In genomic region chr4:108053281-108053701, GRCh38 we compare ENCODE assay signal across 9 cellular contexts.
DNase-seq lines count a peak whose midpoint lies in the region; ATAC-seq lines count a peak whose summit lies in the region.
"Had no signal": no experiment of that assay in that cellular context is flagged by ENCODE, and none has a peak within 500 bp of the region (broad histone marks: within the 10 kb centered on the region; RNA-seq: fewer than 3 reads in every experiment).

No MANE protein-coding gene starts in this region.

- peak overlapping the region; percentile 46 to 52 for H3K4me3 Mint-ChIP-seq in activated T-cell treated with anti-CD3 and anti-CD28 coated beads, Interleukin-2, amount 50 U/mL, for 72 hours
- H3K4me3 Mint-ChIP-seq in stimulated activated naive CD8-positive, alpha-beta T cell treated with anti-CD3 and anti-CD28 coated beads, Interleukin-15, Interleukin-2, amounts not matched to agents 100 ng/mL and 50 ng/mL, for 24 hours = peak overlapping the region; percentile 47

- intact Hi-C loops in left colon (cut with DNase I, micrococcal nuclease) = no loop called here

- H3K4me1 Mint-ChIP-seq in activated T-cell treated with anti-CD3 and anti-CD28 coated beads, Interleukin-2, amount 50 U/mL, for 72 hours (ENCODE audit: low read depth) = peaks cover 93% of the 10 kb centered on the region
- H3K4me1 Mint-ChIP-seq in stimulated activated naive CD8-positive, alpha-beta T cell treated with anti-CD3 and anti-CD28 coated beads, Interleukin-15, Interleukin-2, amounts not matched to agents 100 ng/mL and 50 ng/mL, for 24 hours (ENCODE audit: low read depth) = peaks cover 91% of the 10 kb centered on the region

- H3K36me3 Mint-ChIP-seq in activated T-cell treated with anti-CD3 and anti-CD28 coated beads, Interleukin-2, amount 50 U/mL, for 72 hours (ENCODE audit: insufficient read depth in 2 of 2) = peaks cover 2 to 17% of the 10 kb centered on the region in 2 donors
- peaks cover 25% of the 10 kb centered on the region for H3K36me3 Mint-ChIP-seq in stimulated activated naive CD8-positive, alpha-beta T cell treated with anti-CD3 and anti-CD28 coated beads, Interleukin-15, Interleukin-2, amounts not matched to agents 100 ng/mL and 50 ng/mL, for 24 hours (ENCODE audit: low read depth)

- H3K27ac Mint-ChIP-seq in activated T-cell treated with anti-CD3 and anti-CD28 coated beads, Interleukin-2, amount 50 U/mL, for 72 hours = peak overlapping the region; percentile 88
- peak overlapping the region; percentile 81 for H3K27ac Mint-ChIP-seq in stimulated activated naive CD8-positive, alpha-beta T cell treated with anti-CD3 and anti-CD28 coated beads, Interleukin-15, Interleukin-2, amounts not matched to agents 100 ng/mL and 50 ng/mL, for 24 hours

- H3K27me3 Mint-ChIP-seq in activated T-cell treated with anti-CD3 and anti-CD28 coated beads, Interleukin-2, amount 50 U/mL, for 72 hours (ENCODE audit: low read depth) = no peaks in the 10 kb centered on the region
- H3K27me3 Mint-ChIP-seq in stimulated activated naive CD8-positive, alpha-beta T cell treated with anti-CD3 and anti-CD28 coated beads, Interleukin-15, Interleukin-2, amounts not matched to agents 100 ng/mL and 50 ng/mL, for 24 hours = no peaks in the 10 kb centered on the region

- no peaks in the 10 kb centered on the region for H3K9me3 Mint-ChIP-seq in activated T-cell treated with anti-CD3 and anti-CD28 coated beads, Interleukin-2, amount 50 U/mL, for 72 hours
- H3K9me3 Mint-ChIP-seq in stimulated activated naive CD8-positive, alpha-beta T cell treated with anti-CD3 and anti-CD28 coated beads, Interleukin-15, Interleukin-2, amounts not matched to agents 100 ng/mL and 50 ng/mL, for 24 hours = no peaks in the 10 kb centered on the region

- DNase-seq in activated T-cell treated with anti-CD3 and anti-CD28 coated beads, Interleukin-2, amount 50 U/mL, for 72 hours = no peak
- DNase-seq in activated T-cell treated with anti-CD3 and anti-CD28 coated beads for 4 hours = no peak
- peak; percentile 25 for DNase-seq in M059J (ENCODE audit: low read depth)
- no peak for DNase-seq in left colon
- no peak for DNase-seq in HT-29 (ENCODE audit: low spot score)
- DNase-seq: cerebellar nuclear complex had no signal

- peak; percentile 12 to 17 for ATAC-seq in activated T-cell treated with anti-CD3 and anti-CD28 coated beads, Interleukin-2, amount 50 U/mL, for 72 hours (replicated peaks in 1 of 2)
- ATAC-seq in HG02798 (IDR thresholded peaks at IDR 0.05; ENCODE audit: poor library complexity, unreplicated experiment) (peak; percentile 91), left colon (no peak)
- no peak for ATAC-seq in activated CD4-positive, CD25-positive, alpha-beta regulatory T cell treated with anti-CD3 and anti-CD28 coated beads, Interleukin-2, amount 50 U/mL, for 24 hours

Comparison
In these comparisons a context has a peak if more than half of its experiments do, and no peak if none do; other contexts are left out.
1. ATAC-seq: peak in activated T-cell treated with anti-CD3 and anti-CD28 coated beads, Interleukin-2, amount 50 U/mL, for 72 hours (2 of 2) and HG02798 (single experiment); none in activated CD4-positive, CD25-positive, alpha-beta regulatory T cell treated with anti-CD3 and anti-CD28 coated beads, Interleukin-2, amount 50 U/mL, for 24 hours (0 of 2) and left colon (single experiment).